In genomic region chr10:114728325-114728724, GRCh38 we compare ENCODE assay signal across 23 cellular contexts.
A peak's percentile ranks its signal among the peaks of the same experiment; 100 is the strongest.
DNase-seq lines count a peak whose midpoint lies in the region; ATAC-seq, FAIRE-seq and TF ChIP-seq lines count a peak whose summit lies in the region.
"Had no signal": no experiment of that assay in that cellular context is flagged by ENCODE, and none has a peak within 500 bp of the region (broad histone marks: within the 10 kb centered on the region; RNA-seq: fewer than 3 reads in every experiment).

No MANE protein-coding gene starts in this region.

- TF ChIP-seq EP300 in HepG2 (IDR thresholded peaks at IDR 0.05; ENCODE audit: low read depth in 2 of 2, low read length in 2 of 2) (no peak), HepG2 (CRISPR knock-in tag; IDR thresholded peaks at IDR 0.05; ENCODE audit: borderline replicate concordance) (no peak)

- no peak overlapping the region for H3K27ac ChIP-seq in mammary epithelial cell (ENCODE audit: insufficient read depth, low read depth, low read length)
- H3K27ac ChIP-seq in HepG2 (ENCODE audit: extremely low read length, insufficient read depth, low read length), result no peak overlapping the region
- H3K27ac ChIP-seq in right lobe of liver, result no peak overlapping the region
- peak overlapping the region; percentile 100 for H3K27ac ChIP-seq in Panc1 (ENCODE audit: low read length)
- H3K27ac ChIP-seq in endodermal cell (ENCODE audit: low read depth, low read length), result no peak overlapping the region
- H3K27ac ChIP-seq: 22Rv1; A549; BLaER1 treated with 17β-estradiol and CSF1 and Interleukin-3, amounts not matched to agents 10 nM and 100 nM; C4-2B had no signal

- CTCF ChIA-PET in MCF 10A (lab: Yijun Ruan, JAX), result interaction anchor here (0.6 to 1.2 kb wide), 3 partner anchors 36 to 58 kb away, joined by 3 read pairs; no protein-coding TSS in a partner anchor
- CTCF ChIA-PET in mammary epithelial cell (lab: Charles Lee; ENCODE audit: low non-redundant PET), result no interaction called here
- CTCF ChIA-PET in HepG2 (lab: Yijun Ruan, JAX; ENCODE audit: low intra/inter-chr PET ratio, low total read pairs), result no interaction called here
- CTCF ChIA-PET in Panc1 (lab: Charles Lee), result no interaction called here

- H3K9ac ChIP-seq in mammary epithelial cell (ENCODE audit: insufficient read depth, low read length), result no peak overlapping the region
- H3K9ac ChIP-seq in HepG2 (ENCODE audit: insufficient read depth, low read depth, low read length), result no peak overlapping the region
- H3K9ac ChIP-seq in endodermal cell (ENCODE audit: extremely low read depth, low read length, poor library complexity, severe bottlenecking), result no peak overlapping the region
- H3K9ac ChIP-seq: BLaER1 treated with 17β-estradiol and CSF1 and Interleukin-3, amounts not matched to agents 10 nM and 100 nM had no signal

- no peak overlapping the region for H3K4me2 ChIP-seq in mammary epithelial cell (ENCODE audit: insufficient read depth, low read depth, low read length)
- H3K4me2 ChIP-seq in HepG2 (ENCODE audit: low read depth, low read length), result no peak overlapping the region
- H3K4me2 ChIP-seq: A549; BLaER1 treated with 17β-estradiol and CSF1 and Interleukin-3, amounts not matched to agents 10 nM and 100 nM had no signal

- H3K27ac Mint-ChIP-seq in MCF 10A (ENCODE audit: low read depth, unreplicated experiment) (peak overlapping the region; percentile 32), endodermal cell (no peak overlapping the region)
- H3K27ac Mint-ChIP-seq: B cell; CD4-positive, alpha-beta T cell; CD8-positive, alpha-beta T cell had no signal

- no peak overlapping the region for H3K4me3 ChIP-seq in mammary epithelial cell (replicated peaks in 1 of 3; ENCODE audit: insufficient read depth in 1 of 3, low read depth in 2 of 3, low read length in 3 of 3)
- H3K4me3 ChIP-seq in HepG2 (replicated peaks in 1 of 3; ENCODE audit: insufficient read depth in 1 of 3, low read depth in 2 of 3, low read length in 3 of 3), result no peak overlapping the region
- no peak overlapping the region for H3K4me3 ChIP-seq in right lobe of liver
- no peak overlapping the region for H3K4me3 ChIP-seq in Panc1 (ENCODE audit: low read depth in 2 of 2, low read length in 2 of 2)
- no peak overlapping the region for H3K4me3 ChIP-seq in endodermal cell (ENCODE audit: low read length)
- H3K4me3 ChIP-seq: A549; BLaER1 treated with 17β-estradiol and CSF1 and Interleukin-3, amounts not matched to agents 10 nM and 100 nM had no signal

- POLR2A ChIA-PET in MCF 10A (lab: Yijun Ruan, JAX) (interaction anchor here (0.6 to 6.3 kb wide), 5 partner anchors 15 to 966 kb away, joined by 3 to 61 read pairs (median 5); no protein-coding TSS in a partner anchor), HepG2 (lab: Yijun Ruan, JAX) (no interaction called here), Panc1 (lab: Charles Lee) (interaction anchor here (0.6 kb wide), 2 partner anchors 9 to 98 kb away, joined by 3 to 7 read pairs; no protein-coding TSS in a partner anchor)

- no peaks in the 10 kb centered on the region for H4K20me1 ChIP-seq in mammary epithelial cell (ENCODE audit: insufficient read depth, low read length)
- no peaks in the 10 kb centered on the region for H4K20me1 ChIP-seq in HepG2 (ENCODE audit: insufficient read depth, low read length)
- H4K20me1 ChIP-seq: BLaER1 treated with 17β-estradiol and CSF1 and Interleukin-3, amounts not matched to agents 10 nM and 100 nM had no signal

- DNase-seq in MCF 10A (ENCODE audit: unreplicated experiment), result no peak
- DNase-seq in mammary epithelial cell, result no peak
- DNase-seq in HepG2 (ENCODE audit: low spot score), result no peak
- no peak for DNase-seq in right lobe of liver
- no peak for DNase-seq in Panc1 (ENCODE audit: low read depth, low spot score)
- no peak for DNase-seq in endodermal cell
- DNase-seq in stimulated activated CD4-positive, alpha-beta T cell treated with anti-CD3 and anti-CD28 coated beads, Interleukin-1b, Interleukin-23, amount 100 ng/mL, for 48 hours, result no peak
- DNase-seq: AML-193; Caco-2; Calu3; CD4-positive, alpha-beta T cell; CD8-positive, alpha-beta T cell; DMS79 treated with DMSO at 0.1 percent for 48 hours; GF-D8 had no signal

- H3K36me3 Mint-ChIP-seq in MCF 10A (ENCODE audit: insufficient read depth, unreplicated experiment) (no peaks in the 10 kb centered on the region), endodermal cell (ENCODE audit: low read depth) (no peaks in the 10 kb centered on the region)
- H3K36me3 Mint-ChIP-seq: CD8-positive, alpha-beta T cell had no signal

- TF ChIP-seq POLR2A in HepG2 (IDR thresholded peaks at IDR 0.05; ENCODE audit: insufficient read depth in 1 of 2, low read depth in 2 of 2, low read length in 2 of 2) (no peak), right lobe of liver (IDR thresholded peaks at IDR 0.05) (no peak)

- in situ Hi-C loops in mammary epithelial cell (cut with MboI; ENCODE audit: low sequenced_read_pairs in 2 of 2), result no loop called here
- in situ Hi-C loops in HepG2 (cut with HindIII; ENCODE audit: extremely low pct_ligation_motif_present, low pct_unique_long_range_greater_than_20kb), result no loop called here
- in situ Hi-C loops in Panc1 (cut with HindIII; ENCODE audit: low pct_unique_long_range_greater_than_20kb, low sequenced_read_pairs), result no loop called here

- H3K36me3 ChIP-seq in mammary epithelial cell (ENCODE audit: insufficient read depth, low read length), result no peaks in the 10 kb centered on the region
- no peaks in the 10 kb centered on the region for H3K36me3 ChIP-seq in HepG2 (replicated peaks in 1 of 2; ENCODE audit: control insufficient read depth in 1 of 2, insufficient read depth in 2 of 2, low read length in 2 of 2)
- H3K36me3 ChIP-seq in right lobe of liver, result no peaks in the 10 kb centered on the region
- no peaks in the 10 kb centered on the region for H3K36me3 ChIP-seq in Panc1 (ENCODE audit: control insufficient read depth, insufficient read depth, low read length)
- H3K36me3 ChIP-seq in endodermal cell (ENCODE audit: control insufficient read depth, insufficient read depth, low read length), result no peaks in the 10 kb centered on the region
- H3K36me3 ChIP-seq: BLaER1 treated with 17β-estradiol and CSF1 and Interleukin-3, amounts not matched to agents 10 nM and 100 nM had no signal

- no peak for TF ChIP-seq RAD21 in HepG2 (CRISPR knock-in tag; IDR thresholded peaks at IDR 0.05)

- intact Hi-C loops in MCF 10A (cut with micrococcal nuclease), result no loop called here
- intact Hi-C loops in mammary epithelial cell (cut with micrococcal nuclease), result no loop called here
- intact Hi-C loops in HepG2 (cut with micrococcal nuclease; ENCODE audit: unreplicated experiment), result no loop called here
- intact Hi-C loops in right lobe of liver (cut with DNase I), result no loop called here
- intact Hi-C loops in Panc1 (cut with micrococcal nuclease; ENCODE audit: unreplicated experiment), result no loop called here

- ATAC-seq in HepG2, result no peak
- no peak for ATAC-seq in right lobe of liver
- no peak for ATAC-seq in Panc1
- ATAC-seq: A549; CD8-positive, alpha-beta T cell had no signal

- dilution Hi-C loops in mammary epithelial cell (cut with HindIII; ENCODE audit: low sequenced_read_pairs), result no loop called here

- BruUV-seq in MCF 10A (replicated peaks; lab: Mats Ljungman, UMichigan), result no TSS peak
- BruUV-seq in mammary epithelial cell (replicated peaks; lab: Mats Ljungman, UMichigan), result no TSS peak
- no TSS peak for BruUV-seq in HepG2 (replicated peaks; lab: Mats Ljungman, UMichigan)
- BruUV-seq in Panc1 (replicated peaks; lab: Mats Ljungman, UMichigan), result no TSS peak

- H3K4me1 Mint-ChIP-seq in MCF 10A (ENCODE audit: insufficient read depth, unreplicated experiment) (peaks cover 39% of the 10 kb centered on the region), endodermal cell (peaks cover 6% of the 10 kb centered on the region)
- H3K4me1 Mint-ChIP-seq: B cell had no signal

- H3K79me2 ChIP-seq in mammary epithelial cell (ENCODE audit: insufficient read depth, low read length) (no peaks in the 10 kb centered on the region), HepG2 (ENCODE audit: insufficient read depth, low read length) (no peaks in the 10 kb centered on the region)

- H3K27me3 ChIP-seq in mammary epithelial cell (ENCODE audit: insufficient read depth, low read length) (no peaks in the 10 kb centered on the region), HepG2 (ENCODE audit: control insufficient read depth in 1 of 2, insufficient read depth in 2 of 2, low read length in 2 of 2) (no peaks in the 10 kb centered on the region), right lobe of liver (no peaks in the 10 kb centered on the region), Panc1 (ENCODE audit: control insufficient read depth, insufficient read depth, low read length) (no peaks in the 10 kb centered on the region), endodermal cell (ENCODE audit: control insufficient read depth, insufficient read depth, low read length, poor library complexity, severe bottlenecking) (no peaks in the 10 kb centered on the region)
- H3K27me3 ChIP-seq: BLaER1 treated with 17β-estradiol and CSF1 and Interleukin-3, amounts not matched to agents 10 nM and 100 nM had no signal

- H3K9me3 ChIP-seq in mammary epithelial cell (replicated peaks; ENCODE audit: insufficient read depth, low read length), result no peaks in the 10 kb centered on the region
- no peaks in the 10 kb centered on the region for H3K9me3 ChIP-seq in HepG2 (ENCODE audit: low read length)
- no peaks in the 10 kb centered on the region for H3K9me3 ChIP-seq in right lobe of liver
- H3K9me3 ChIP-seq in Panc1 (ENCODE audit: control insufficient read depth, insufficient read depth, low read depth, low read length), result no peaks in the 10 kb centered on the region; the same call in 1 of the 2 replicates
- H3K9me3 ChIP-seq in endodermal cell (ENCODE audit: control insufficient read depth, low read length), result no peaks in the 10 kb centered on the region
- H3K9me3 ChIP-seq: A549; BLaER1 treated with 17β-estradiol and CSF1 and Interleukin-3, amounts not matched to agents 10 nM and 100 nM; Caco-2 had no signal

- no peaks in the 10 kb centered on the region for H3K27me3 Mint-ChIP-seq in MCF 10A (ENCODE audit: insufficient read depth, unreplicated experiment)
- H3K27me3 Mint-ChIP-seq in endodermal cell (ENCODE audit: insufficient read depth), result no peaks in the 10 kb centered on the region
- H3K27me3 Mint-ChIP-seq: CD4-positive, alpha-beta T cell had no signal

- no peak for FAIRE-seq in HepG2 (lab: Jason Lieb, UNC)
- FAIRE-seq: A549, D721Med, G401.6, GM12891, GM19239 had no signal

- H2AFZ ChIP-seq in mammary epithelial cell (ENCODE audit: low read depth, low read length) (no peak overlapping the region), HepG2 (ENCODE audit: low read length) (no peak overlapping the region)

- H3K4me1 ChIP-seq in mammary epithelial cell (ENCODE audit: insufficient read depth, low read length) (peaks cover 14% of the 10 kb centered on the region), HepG2 (ENCODE audit: insufficient read depth, low read length) (peaks cover 10% of the 10 kb centered on the region), right lobe of liver (peaks cover 0 to 23% (median 7%) of the 10 kb centered on the region in 4 donors), Panc1 (ENCODE audit: control insufficient read depth, insufficient read depth, low read length) (peaks cover 67% of the 10 kb centered on the region), endodermal cell (ENCODE audit: control insufficient read depth, insufficient read depth, low read length) (no peaks in the 10 kb centered on the region)
- H3K4me1 ChIP-seq: BLaER1 treated with 17β-estradiol and CSF1 and Interleukin-3, amounts not matched to agents 10 nM and 100 nM; Caco-2 had no signal

- H3K4me3 Mint-ChIP-seq in MCF 10A (ENCODE audit: unreplicated experiment) (no peak overlapping the region), endodermal cell (no peak overlapping the region)
- H3K4me3 Mint-ChIP-seq: B cell; CD4-positive, alpha-beta T cell; CD8-positive, alpha-beta T cell had no signal

- TF ChIP-seq CTCF in MCF 10A (IDR thresholded peaks at IDR 0.05; ENCODE audit: unreplicated experiment) (no peak), mammary epithelial cell (conservative IDR thresholded peaks at IDR 0.05 in 1 of 2, IDR thresholded peaks at IDR 0.05 in 1 of 2; ENCODE audit: extremely low read depth in 1 of 2, insufficient read depth in 1 of 2, low read depth in 1 of 2, low read length in 2 of 2) (no peak), HepG2 (CRISPR knock-in tag; IDR thresholded peaks at IDR 0.05) (no peak), right lobe of liver (IDR thresholded peaks at IDR 0.05) (no peak), Panc1 (IDR thresholded peaks at IDR 0.05) (no peak), endodermal cell (conservative IDR thresholded peaks at IDR 0.05) (no peak)

- WGBS in mammary epithelial cell (ENCODE audit: low coverage, missing lambda C conversion rate), result 96% methylated on average over 4 of the region's 4 CpGs
- WGBS in HepG2 (ENCODE audit: low lambda C conversion rate), result 14% methylated on average over 4 of the region's 4 CpGs
- WGBS in right lobe of liver (ENCODE audit: insufficient coverage, low coverage, low lambda C conversion rate, missing lambda C conversion rate), result 91% methylated on average over 4 of the region's 4 CpGs
- WGBS in endodermal cell (ENCODE audit: insufficient coverage in 1 of 2, insufficient read length in 1 of 2), 2 experiments, result 97% methylated on average over 3 of the region's 4 CpGs; no CpG with 5 or more reads in 1 of the 2 experiments

- H3K9me3 Mint-ChIP-seq in MCF 10A (ENCODE audit: unreplicated experiment) (no peaks in the 10 kb centered on the region), endodermal cell (no peaks in the 10 kb centered on the region)
- H3K9me3 Mint-ChIP-seq: CD4-positive, alpha-beta T cell had no signal
